29 cellular contexts compared by ENCODE assay signal in the genomic region with DNA sequence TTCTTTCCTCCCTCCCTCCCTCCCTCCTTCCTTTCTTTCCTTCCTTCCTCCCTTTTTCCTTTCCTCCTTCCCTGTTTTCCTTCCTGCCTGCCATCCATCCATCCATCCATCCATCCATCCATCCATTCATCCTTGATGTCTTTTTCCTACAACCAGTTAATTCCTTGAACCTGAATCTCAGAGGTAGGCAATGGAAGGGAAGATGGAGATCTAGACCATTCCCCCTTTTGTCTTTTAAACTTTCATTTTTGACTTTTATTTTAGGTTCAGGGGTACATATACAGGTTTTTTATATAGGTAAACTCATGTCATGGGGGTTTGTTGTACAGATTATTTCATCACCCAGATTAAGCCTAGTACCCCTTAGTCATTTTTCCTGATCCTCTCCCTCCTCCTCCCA.
"Had no signal": no experiment of that assay in that cellular context is flagged by ENCODE, and none has a peak within 500 bp of the region (broad histone marks: within the 10 kb centered on the region; RNA-seq: fewer than 3 reads in every experiment).

No MANE protein-coding gene starts in this region.

- H3K9me3 Mint-ChIP-seq: dendritic cell treated with granulocyte-macrophage colony-stimulating factor and Interleukin-4, amounts not matched to agents 40 ng/mL and 50 ng/mL, for 4 days; effector memory CD8-positive, alpha-beta T cell had no signal

- H3K27ac Mint-ChIP-seq: dendritic cell treated with granulocyte-macrophage colony-stimulating factor and Interleukin-4, amounts not matched to agents 40 ng/mL and 50 ng/mL, for 4 days; effector memory CD8-positive, alpha-beta T cell; endodermal cell had no signal

- H3K4me3 ChIP-seq: colonic mucosa, coronary artery, dorsolateral prefrontal cortex, esophagus muscularis mucosa, esophagus squamous epithelium, gastrocnemius medialis, gastroesophageal sphincter, heart left ventricle, heart right ventricle had no signal

- H3K9me3 ChIP-seq: colonic mucosa, esophagus muscularis mucosa, esophagus squamous epithelium, gastrocnemius medialis, gastroesophageal sphincter, heart left ventricle had no signal

- H3K36me3 ChIP-seq: colonic mucosa, esophagus muscularis mucosa, esophagus squamous epithelium, gastrocnemius medialis, gastroesophageal sphincter, heart left ventricle, heart right ventricle had no signal

- DNase-seq: colonic mucosa; cortex of kidney; dermis blood vessel endothelial cell; dorsolateral prefrontal cortex; effector CD4-positive, alpha-beta T cell; effector CD8-positive, alpha-beta T cell; effector memory CD4-positive, alpha-beta T cell; effector memory CD8-positive, alpha-beta T cell; endodermal cell; erythroblast; esophagus squamous epithelium; foreskin fibroblast; foreskin keratinocyte; foreskin melanocyte; gastrocnemius medialis; glutamatergic neuron; head of caudate nucleus; heart left ventricle; heart right ventricle had no signal

- H3K27me3 Mint-ChIP-seq: dendritic cell treated with granulocyte-macrophage colony-stimulating factor and Interleukin-4, amounts not matched to agents 40 ng/mL and 50 ng/mL, for 4 days had no signal

- H3K4me3 Mint-ChIP-seq: dendritic cell treated with granulocyte-macrophage colony-stimulating factor and Interleukin-4, amounts not matched to agents 40 ng/mL and 50 ng/mL, for 4 days; effector memory CD8-positive, alpha-beta T cell; endodermal cell had no signal

- FAIRE-seq: colon, endometrium, endothelial cell of umbilical vein, frontal cortex had no signal

- H3K4me1 ChIP-seq: colonic mucosa, esophagus muscularis mucosa, esophagus squamous epithelium, foreskin keratinocyte, gastroesophageal sphincter, heart left ventricle, heart right ventricle had no signal

- ATAC-seq: effector memory CD8-positive, alpha-beta T cell; esophagus mucosa; foreskin keratinocyte; gastrocnemius medialis; gastroesophageal sphincter; heart left ventricle; heart right ventricle had no signal

- H3K27ac ChIP-seq: colonic mucosa, coronary artery, dorsolateral prefrontal cortex, epithelial cell of prostate, esophagus muscularis mucosa, esophagus squamous epithelium, foreskin keratinocyte, gastrocnemius medialis, gastroesophageal sphincter, heart left ventricle, heart right ventricle had no signal

- H3K27me3 ChIP-seq: colonic mucosa, dorsolateral prefrontal cortex, esophagus muscularis mucosa, esophagus squamous epithelium, foreskin keratinocyte, gastrocnemius medialis, gastroesophageal sphincter, heart left ventricle, heart right ventricle had no signal
